In the genomic region with DNA sequence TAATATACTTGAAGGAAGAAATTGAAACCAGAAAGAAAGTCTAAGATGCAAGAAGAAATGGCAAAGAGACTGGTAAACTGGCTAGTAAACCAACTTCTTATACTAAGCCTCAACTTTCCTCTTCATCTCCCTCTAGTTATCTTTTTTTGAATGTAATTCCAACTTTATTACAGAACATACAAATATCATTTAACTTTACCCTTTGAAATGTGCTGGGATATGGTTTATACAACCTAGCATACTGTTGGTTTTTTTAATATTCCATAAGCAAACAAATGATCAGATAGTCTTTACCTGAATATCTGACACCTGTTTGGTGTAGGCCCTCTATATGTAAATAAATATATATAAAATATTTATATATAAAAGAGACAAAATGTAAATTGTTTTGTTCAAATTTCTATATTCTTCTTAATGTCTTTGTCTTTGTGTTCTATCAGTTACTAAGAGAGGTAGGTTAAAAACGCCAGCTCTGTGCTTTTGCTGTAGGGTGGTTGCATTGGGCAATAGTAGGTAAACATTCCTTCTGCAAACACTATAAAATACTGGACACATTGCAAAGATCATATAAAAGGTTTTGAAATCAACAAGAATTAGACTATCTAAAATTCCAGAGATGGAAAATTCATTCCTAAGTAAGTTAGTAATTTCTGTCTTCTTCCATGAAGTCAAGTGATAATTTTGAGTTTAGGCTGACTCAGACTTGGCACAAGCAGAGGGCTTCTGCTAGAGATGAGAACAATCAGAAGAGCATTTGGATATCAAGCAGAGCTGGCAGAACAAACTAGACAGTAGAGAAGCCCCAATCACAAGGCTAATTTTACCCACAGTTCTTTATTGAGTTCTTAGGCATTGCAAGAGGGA, we compare ENCODE assay signal across 14 cellular contexts.
DNase-seq lines count a peak whose midpoint lies in the region; ATAC-seq and TF ChIP-seq lines count a peak whose summit lies in the region.
"Had no signal": no experiment of that assay in that cellular context is flagged by ENCODE, and none has a peak within 500 bp of the region (broad histone marks: within the 10 kb centered on the region; RNA-seq: fewer than 3 reads in every experiment).

No MANE protein-coding gene starts in this region.

- peaks cover 16% of the 10 kb centered on the region for H3F3A ChIP-seq in SK-N-SH (replicated peaks; ENCODE audit: insufficient read depth)

- 67% methylated on average over 1 of the region's 1 CpG for WGBS in SK-N-SH (ENCODE audit: low lambda C conversion rate)

- no peak overlapping the region for H3K4me2 ChIP-seq in SK-N-SH

- H3K9me2 ChIP-seq in SK-N-SH: no peaks in the 10 kb centered on the region

- no peak for TF ChIP-seq RAD21 in SK-N-SH (IDR thresholded peaks at IDR 0.05; ENCODE audit: low read length)

- no peaks in the 10 kb centered on the region for H3K9me3 ChIP-seq in SK-N-SH
- H3K9me3 ChIP-seq: SJSA1, stomach had no signal

- no peaks in the 10 kb centered on the region for H4K20me1 ChIP-seq in SK-N-SH (ENCODE audit: insufficient read depth)

- H3K27ac ChIP-seq in SK-N-SH (ENCODE audit: low read depth in 2 of 2, low read length in 1 of 2) (peak overlapping the region; percentile 63 to 64; a peak in 3 of 4 replicates), rectal smooth muscle tissue (ENCODE audit: low read depth, low read length) (peak overlapping the region; percentile 42)
- H3K27ac ChIP-seq: SJSA1, stomach had no signal

- peak overlapping the region; percentile 50 for H2AFZ ChIP-seq in SK-N-SH (ENCODE audit: low read depth)

- H3K79me2 ChIP-seq in SK-N-SH (ENCODE audit: insufficient read depth): no peaks in the 10 kb centered on the region

- no peak for TF ChIP-seq CTCF in SK-N-SH (IDR thresholded peaks at IDR 0.05)

- peak; percentile 91 to 97 for ATAC-seq in left cardiac atrium
- ATAC-seq in HG03139 (IDR thresholded peaks at IDR 0.05; ENCODE audit: unreplicated experiment): no peak

- H3K4me3 ChIP-seq in SK-N-SH (ENCODE audit: low read depth in 2 of 2, low read length in 1 of 2) (no peak overlapping the region), rectal smooth muscle tissue (ENCODE audit: low read length) (no peak overlapping the region)
- H3K4me3 ChIP-seq: SJSA1, stomach had no signal

- CTCF ChIA-PET in SK-N-SH (lab: Yijun Ruan, JAX): interaction anchor here (1.4 kb wide), 1 partner anchor 13 kb away, joined by 3 read pairs; no protein-coding TSS in a partner anchor

- TF ChIP-seq EP300 in SK-N-SH (IDR thresholded peaks at IDR 0.05; ENCODE audit: borderline replicate concordance in 1 of 2, low read depth in 1 of 2, low read length in 1 of 2): peak; percentile 30 to 84; a peak in 2 of 4 replicates

- H3K4me1 ChIP-seq in SK-N-SH (ENCODE audit: control insufficient read depth in 1 of 2, insufficient read depth in 2 of 2, low read depth in 1 of 2, low read length in 1 of 2) (peaks cover 0 to 3% of the 10 kb centered on the region in 2 experiments; a peak in 2 of 4 replicates), rectal smooth muscle tissue (ENCODE audit: control insufficient read depth, insufficient read depth, low read length) (peaks cover 3% of the 10 kb centered on the region)
- H3K4me1 ChIP-seq: stomach had no signal

- no peaks in the 10 kb centered on the region for H3K27me3 ChIP-seq in SK-N-SH (ENCODE audit: insufficient read depth)
- no peaks in the 10 kb centered on the region for H3K27me3 ChIP-seq in rectal smooth muscle tissue (ENCODE audit: control insufficient read depth, insufficient read depth, low read length)
- H3K27me3 ChIP-seq: SJSA1, stomach had no signal

- intact Hi-C loops in left cardiac atrium (cut with DNase I): no loop called here

- POLR2A ChIA-PET in SK-N-SH (lab: Yijun Ruan, JAX): no interaction called here

- H3K36me3 ChIP-seq in SK-N-SH (replicated peaks in 1 of 2; ENCODE audit: control insufficient read depth in 1 of 2, insufficient read depth in 2 of 2, low read length in 1 of 2) (no peaks in the 10 kb centered on the region), rectal smooth muscle tissue (ENCODE audit: control insufficient read depth, insufficient read depth, low read length) (no peaks in the 10 kb centered on the region)
- H3K36me3 ChIP-seq: SJSA1, stomach had no signal

- DNase-seq in ELR (ENCODE audit: low read depth) (peak; percentile 11), SK-N-SH (no peak), left cardiac atrium (no peak), epidermal melanocyte (ENCODE audit: insufficient read length, low spot score) (no peak), NAMALWA (ENCODE audit: low spot score) (no peak)
- DNase-seq: activated CD4-positive, alpha-beta T cell treated with anti-CD3 and anti-CD28 coated beads for 48 hours; activated naive CD4-positive, alpha-beta T cell treated with anti-CD3 and anti-CD28 coated beads for 36 hours; KBM-7; NCI-H345; stimulated activated CD4-positive, alpha-beta T cell treated with anti-CD3 and anti-CD28 coated beads, Interleukin-2, amount 100 ng/mL, for 48 hours; stomach had no signal

- H3K9ac ChIP-seq in SK-N-SH (no peak overlapping the region), rectal smooth muscle tissue (ENCODE audit: low read length) (no peak overlapping the region)

TF ChIP-seq in SK-N-SH, 30 proteins besides CTCF, POLR2A, EP300 and RAD21 (continues in another document):
- TF ChIP-seq TAF1 (IDR thresholded peaks at IDR 0.05; ENCODE audit: borderline replicate concordance, low read depth, low read length): no peak
- no peak for TF ChIP-seq GATA2 (CRISPR knock-in tag; IDR thresholded peaks at IDR 0.05)
- TF ChIP-seq, protein P1, sequence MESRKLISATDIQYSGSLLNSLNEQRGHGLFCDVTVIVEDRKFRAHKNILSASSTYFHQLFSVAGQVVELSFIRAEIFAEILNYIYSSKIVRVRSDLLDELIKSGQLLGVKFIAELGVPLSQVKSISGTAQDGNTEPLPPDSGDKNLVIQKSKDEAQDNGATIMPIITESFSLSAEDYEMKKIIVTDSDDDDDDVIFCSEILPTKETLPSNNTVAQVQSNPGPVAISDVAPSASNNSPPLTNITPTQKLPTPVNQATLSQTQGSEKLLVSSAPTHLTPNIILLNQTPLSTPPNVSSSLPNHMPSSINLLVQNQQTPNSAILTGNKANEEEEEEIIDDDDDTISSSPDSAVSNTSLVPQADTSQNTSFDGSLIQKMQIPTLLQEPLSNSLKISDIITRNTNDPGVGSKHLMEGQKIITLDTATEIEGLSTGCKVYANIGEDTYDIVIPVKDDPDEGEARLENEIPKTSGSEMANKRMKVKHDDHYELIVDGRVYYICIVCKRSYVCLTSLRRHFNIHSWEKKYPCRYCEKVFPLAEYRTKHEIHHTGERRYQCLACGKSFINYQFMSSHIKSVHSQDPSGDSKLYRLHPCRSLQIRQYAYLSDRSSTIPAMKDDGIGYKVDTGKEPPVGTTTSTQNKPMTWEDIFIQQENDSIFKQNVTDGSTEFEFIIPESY (IDR thresholded peaks at IDR 0.05; ENCODE audit: borderline replicate concordance, low read depth): no peak
- no peak for TF ChIP-seq CHD2 (IDR thresholded peaks at IDR 0.05; ENCODE audit: low read length, partially characterized antibody)
- TF ChIP-seq RFX5 (IDR thresholded peaks at IDR 0.05; ENCODE audit: low read length): no peak
- TF ChIP-seq RXRA (IDR thresholded peaks at IDR 0.05; ENCODE audit: borderline replicate concordance, low read depth): peak; percentile 40; the same call in 1 of the 2 replicates
- TF ChIP-seq NRF1 (IDR thresholded peaks at IDR 0.05; ENCODE audit: low read depth, low read length): no peak
- no peak for TF ChIP-seq YY1 (IDR thresholded peaks at IDR 0.05; ENCODE audit: low read depth)
- TF ChIP-seq SIN3A (IDR thresholded peaks at IDR 0.05; ENCODE audit: borderline replicate concordance, low read depth, low read length): no peak
- TF ChIP-seq FOXM1 (IDR thresholded peaks at IDR 0.05; ENCODE audit: low read depth): no peak
- TF ChIP-seq GABPA (IDR thresholded peaks at IDR 0.05; ENCODE audit: low read depth): no peak
- TF ChIP-seq ELF1 (IDR thresholded peaks at IDR 0.05): no peak
- no peak for TF ChIP-seq MXI1 (IDR thresholded peaks at IDR 0.05; ENCODE audit: low read depth, low read length)
- TF ChIP-seq JUND (IDR thresholded peaks at IDR 0.05): peak; percentile 83
- TF ChIP-seq, protein P2, sequence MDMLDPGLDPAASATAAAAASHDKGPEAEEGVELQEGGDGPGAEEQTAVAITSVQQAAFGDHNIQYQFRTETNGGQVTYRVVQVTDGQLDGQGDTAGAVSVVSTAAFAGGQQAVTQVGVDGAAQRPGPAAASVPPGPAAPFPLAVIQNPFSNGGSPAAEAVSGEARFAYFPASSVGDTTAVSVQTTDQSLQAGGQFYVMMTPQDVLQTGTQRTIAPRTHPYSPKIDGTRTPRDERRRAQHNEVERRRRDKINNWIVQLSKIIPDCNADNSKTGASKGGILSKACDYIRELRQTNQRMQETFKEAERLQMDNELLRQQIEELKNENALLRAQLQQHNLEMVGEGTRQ (IDR thresholded peaks at IDR 0.05; ENCODE audit: borderline replicate concordance, low read depth, low read length): no peak
- TF ChIP-seq, protein P3, sequence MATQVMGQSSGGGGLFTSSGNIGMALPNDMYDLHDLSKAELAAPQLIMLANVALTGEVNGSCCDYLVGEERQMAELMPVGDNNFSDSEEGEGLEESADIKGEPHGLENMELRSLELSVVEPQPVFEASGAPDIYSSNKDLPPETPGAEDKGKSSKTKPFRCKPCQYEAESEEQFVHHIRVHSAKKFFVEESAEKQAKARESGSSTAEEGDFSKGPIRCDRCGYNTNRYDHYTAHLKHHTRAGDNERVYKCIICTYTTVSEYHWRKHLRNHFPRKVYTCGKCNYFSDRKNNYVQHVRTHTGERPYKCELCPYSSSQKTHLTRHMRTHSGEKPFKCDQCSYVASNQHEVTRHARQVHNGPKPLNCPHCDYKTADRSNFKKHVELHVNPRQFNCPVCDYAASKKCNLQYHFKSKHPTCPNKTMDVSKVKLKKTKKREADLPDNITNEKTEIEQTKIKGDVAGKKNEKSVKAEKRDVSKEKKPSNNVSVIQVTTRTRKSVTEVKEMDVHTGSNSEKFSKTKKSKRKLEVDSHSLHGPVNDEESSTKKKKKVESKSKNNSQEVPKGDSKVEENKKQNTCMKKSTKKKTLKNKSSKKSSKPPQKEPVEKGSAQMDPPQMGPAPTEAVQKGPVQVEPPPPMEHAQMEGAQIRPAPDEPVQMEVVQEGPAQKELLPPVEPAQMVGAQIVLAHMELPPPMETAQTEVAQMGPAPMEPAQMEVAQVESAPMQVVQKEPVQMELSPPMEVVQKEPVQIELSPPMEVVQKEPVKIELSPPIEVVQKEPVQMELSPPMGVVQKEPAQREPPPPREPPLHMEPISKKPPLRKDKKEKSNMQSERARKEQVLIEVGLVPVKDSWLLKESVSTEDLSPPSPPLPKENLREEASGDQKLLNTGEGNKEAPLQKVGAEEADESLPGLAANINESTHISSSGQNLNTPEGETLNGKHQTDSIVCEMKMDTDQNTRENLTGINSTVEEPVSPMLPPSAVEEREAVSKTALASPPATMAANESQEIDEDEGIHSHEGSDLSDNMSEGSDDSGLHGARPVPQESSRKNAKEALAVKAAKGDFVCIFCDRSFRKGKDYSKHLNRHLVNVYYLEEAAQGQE (IDR thresholded peaks at IDR 0.05; ENCODE audit: low read depth, low read length): no peak
- TF ChIP-seq TCF12 (IDR thresholded peaks at IDR 0.05): peak; percentile 80
- no peak for TF ChIP-seq RCOR1 (IDR thresholded peaks at IDR 0.05; ENCODE audit: low read length)
